1 cellular context compared by ENCODE assay signal in genomic region chr5:83564069-83564749, GRCh38.
TF ChIP-seq lines count a peak whose summit lies in the region.

No MANE protein-coding gene starts in this region.

TF ChIP-seq in WTC11, 78 proteins besides CTCF, POLR2A, EP300 and RAD21 (continued from another document):
- no peak for TF ChIP-seq E2F1 (CRISPR knock-in tag; IDR thresholded peaks at IDR 0.05)
- no peak for TF ChIP-seq IRF2 (CRISPR knock-in tag; IDR thresholded peaks at IDR 0.05; ENCODE audit: borderline replicate concordance, low read depth)
